Comparison of ENCODE assay signal across 11 cellular contexts in genomic region chr12:127041985-127042625, GRCh38.
A peak's percentile ranks its signal among the peaks of the same experiment; 100 is the strongest.
DNase-seq lines count a peak whose midpoint lies in the region; ATAC-seq and TF ChIP-seq lines count a peak whose summit lies in the region.
"Had no signal": no experiment of that assay in that cellular context is flagged by ENCODE, and none has a peak within 500 bp of the region (broad histone marks: within the 10 kb centered on the region; RNA-seq: fewer than 3 reads in every experiment).

No MANE protein-coding gene starts in this region.

- no peak overlapping the region for H4K8ac ChIP-seq in neuronal stem cell (ENCODE audit: low read depth, low read length)

- H3K4ac ChIP-seq in neuronal stem cell (ENCODE audit: low read length): no peak overlapping the region

- H3K9me3 ChIP-seq in neuronal stem cell (replicated peaks in 1 of 2; ENCODE audit: control insufficient read depth in 2 of 2, insufficient read depth in 1 of 2, low read depth in 1 of 2, low read length in 2 of 2): no peaks in the 10 kb centered on the region
- H3K9me3 ChIP-seq in effector memory CD4-positive, alpha-beta T cell (ENCODE audit: control insufficient read depth, low read length): no peaks in the 10 kb centered on the region
- H3K9me3 ChIP-seq: SJSA1 had no signal

- WGBS in neuronal stem cell (ENCODE audit: extremely low coverage in 2 of 2, insufficient read length in 2 of 2, insufficient replicate concordance in 1 of 2), 2 donors: no CpG with 5 or more reads among the region's 3 CpGs

- H2BK5ac ChIP-seq in neuronal stem cell (ENCODE audit: low read length): no peak overlapping the region

- no peaks in the 10 kb centered on the region for H3K27me3 ChIP-seq in neuronal stem cell (ENCODE audit: control insufficient read depth in 3 of 3, insufficient read depth in 3 of 3, low read depth in 1 of 3, low read length in 3 of 3)
- no peaks in the 10 kb centered on the region for H3K27me3 ChIP-seq in effector memory CD4-positive, alpha-beta T cell (replicated peaks; ENCODE audit: control insufficient read depth, insufficient read depth, low read length, poor library complexity, severe bottlenecking)
- H3K27me3 ChIP-seq: SJSA1 had no signal

- no peak overlapping the region for H2BK12ac ChIP-seq in neuronal stem cell (ENCODE audit: low read length)

- TF ChIP-seq CTCF in GM13977 (IDR thresholded peaks at IDR 0.05; ENCODE audit: extremely low read depth, insufficient read depth, missing control alignments) (no peak), NB4 (IDR thresholded peaks at IDR 0.05; ENCODE audit: low read depth, low read length) (no peak)

- H3K23ac ChIP-seq in neuronal stem cell (ENCODE audit: low read depth, low read length, poor library complexity): no peak overlapping the region

- no peak overlapping the region for H3K4me3 ChIP-seq in NB4 (ENCODE audit: low read depth, low read length)
- no peak overlapping the region for H3K4me3 ChIP-seq in neuronal stem cell (ENCODE audit: low read length in 2 of 2)
- H3K4me3 ChIP-seq in effector memory CD4-positive, alpha-beta T cell (ENCODE audit: insufficient read depth, low read depth, low read length, poor library complexity, severe bottlenecking): no peak overlapping the region
- H3K4me3 ChIP-seq: SJSA1 had no signal

- no peaks in the 10 kb centered on the region for H3K4me1 ChIP-seq in neuronal stem cell (ENCODE audit: control insufficient read depth in 2 of 2, insufficient read depth in 1 of 2, low read depth in 1 of 2, low read length in 2 of 2)
- H3K4me1 ChIP-seq in effector memory CD4-positive, alpha-beta T cell (ENCODE audit: control insufficient read depth, insufficient read depth, low read length, poor library complexity, severe bottlenecking): no peaks in the 10 kb centered on the region
- H3K4me1 ChIP-seq: SJSA1 had no signal

- H2BK120ac ChIP-seq in neuronal stem cell (ENCODE audit: low read depth, low read length): no peak overlapping the region

- no peak overlapping the region for H3K4me2 ChIP-seq in neuronal stem cell (ENCODE audit: insufficient read depth, low read length, poor library complexity, severe bottlenecking)

- ATAC-seq in GM19467 (IDR thresholded peaks at IDR 0.05; ENCODE audit: unreplicated experiment) (peak; percentile 93), HG03039 (IDR thresholded peaks at IDR 0.05; ENCODE audit: unreplicated experiment) (peak; percentile 96)

- no peaks in the 10 kb centered on the region for H3K36me3 ChIP-seq in neuronal stem cell (replicated peaks in 1 of 2; ENCODE audit: control insufficient read depth in 2 of 2, insufficient read depth in 2 of 2, low read length in 2 of 2)
- H3K36me3 ChIP-seq in effector memory CD4-positive, alpha-beta T cell (ENCODE audit: control insufficient read depth, insufficient read depth, low read length): no peaks in the 10 kb centered on the region
- H3K36me3 ChIP-seq: SJSA1 had no signal

- no peak overlapping the region for H2AK5ac ChIP-seq in neuronal stem cell (ENCODE audit: low read depth, low read length)

- no peak overlapping the region for H3K18ac ChIP-seq in neuronal stem cell (ENCODE audit: low read length)

- H4K91ac ChIP-seq in neuronal stem cell (ENCODE audit: low read depth, low read length, poor library complexity): no peak overlapping the region

- no peak overlapping the region for H2AFZ ChIP-seq in neuronal stem cell (ENCODE audit: low read length)

- no peak overlapping the region for H2BK15ac ChIP-seq in neuronal stem cell (ENCODE audit: low read length)

- no peaks in the 10 kb centered on the region for H3K79me1 ChIP-seq in neuronal stem cell (ENCODE audit: low read depth, low read length)

- in situ Hi-C loops in GM13977 (cut with MboI; ENCODE audit: low pct_unique_long_range_greater_than_20kb, low sequenced_read_pairs, unreplicated experiment): no loop called here

- no peak overlapping the region for H3K14ac ChIP-seq in neuronal stem cell (ENCODE audit: low read length)

- peak; percentile 30 for DNase-seq in GM13977 (ENCODE audit: low spot score)
- peak; percentile 69 for DNase-seq in NB4 (ENCODE audit: low read depth)
- no peak for DNase-seq in neuronal stem cell (ENCODE audit: low spot score)
- no peak for DNase-seq in effector memory CD4-positive, alpha-beta T cell
- no peak for DNase-seq in activated CD4-positive, alpha-beta T cell treated with anti-CD3 and anti-CD28 coated beads for 48 hours
- DNase-seq in NCI-H1436 (lab: John Stamatoyannopoulos, UW): no peak
- DNase-seq: C1 segment of cervical spinal cord, NCI-H1092 treated with DMSO at 0.1 percent for 48 hours had no signal

- H3K9ac ChIP-seq in neuronal stem cell (ENCODE audit: low read depth, low read length, poor library complexity): no peak overlapping the region

- no peak for TF ChIP-seq POLR2A in NB4 (IDR thresholded peaks at IDR 0.05; ENCODE audit: extremely low read depth, insufficient read length)

- H3K27ac ChIP-seq in neuronal stem cell (replicated peaks; ENCODE audit: low read length): no peak overlapping the region
- no peak overlapping the region for H3K27ac ChIP-seq in effector memory CD4-positive, alpha-beta T cell (ENCODE audit: insufficient read depth, low read length, poor library complexity, severe bottlenecking)
- H3K27ac ChIP-seq: SJSA1 had no signal

Comparison
In these comparisons a context has a peak if more than half of its experiments do, and no peak if none do; other contexts are left out.
1. DNase-seq: peak in GM13977 (single experiment) and NB4 (single experiment); none in neuronal stem cell (single experiment), effector memory CD4-positive, alpha-beta T cell (0 of 3), activated CD4-positive, alpha-beta T cell treated with anti-CD3 and anti-CD28 coated beads for 48 hours (single experiment) and NCI-H1436 (single experiment).